Comparison of ENCODE assay signal across 1 cellular context in the genomic region with DNA sequence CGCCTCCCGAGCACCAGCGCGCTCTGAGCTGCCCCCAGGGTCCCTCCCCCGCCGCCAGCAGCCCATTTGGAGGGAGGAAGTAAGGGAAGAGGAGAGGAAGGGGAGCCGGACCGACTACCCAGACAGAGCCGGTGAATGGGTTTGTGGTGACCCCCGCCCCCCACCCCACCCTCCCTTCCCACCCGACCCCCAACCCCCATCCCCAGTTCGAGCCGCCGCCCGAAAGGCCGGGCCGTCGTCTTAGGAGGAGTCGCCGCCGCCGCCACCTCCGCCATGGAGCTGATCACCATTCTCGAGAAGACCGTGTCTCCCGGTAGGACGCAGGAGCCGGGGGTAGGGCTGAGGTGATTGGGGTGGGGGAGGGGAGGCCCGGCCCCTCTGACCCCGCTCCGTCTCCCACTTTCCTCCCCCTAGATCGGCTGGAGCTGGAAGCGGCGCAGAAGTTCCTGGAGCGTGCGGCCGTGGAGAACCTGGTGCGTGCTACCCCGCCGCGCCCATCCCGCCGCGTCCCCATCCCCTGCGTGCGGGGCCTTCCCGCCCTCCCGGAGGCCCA.
A peak's percentile ranks its signal among the peaks of the same experiment; 100 is the strongest.
TF ChIP-seq lines count a peak whose summit lies in the region.

No MANE protein-coding gene starts in this region.

TF ChIP-seq in HepG2, 621 proteins besides CTCF, POLR2A, EP300 and RAD21 (continued from another document):
- peak; percentile 69; the same call in 1 of the 2 replicates for TF ChIP-seq DZIP1 (CRISPR knock-in tag; IDR thresholded peaks at IDR 0.05)
- TF ChIP-seq IKZF4 (CRISPR knock-in tag; IDR thresholded peaks at IDR 0.05; ENCODE audit: borderline replicate concordance, low read depth, not compliant biosample characterization), result peak; percentile 5
- no peak for TF ChIP-seq ZNF792 (CRISPR knock-in tag; IDR thresholded peaks at IDR 0.05)
- peak; percentile 77 for TF ChIP-seq ZFX (CRISPR knock-in tag; IDR thresholded peaks at IDR 0.05; ENCODE audit: low read depth)
- peak; percentile 14; the same call in 1 of the 2 replicates for TF ChIP-seq NRL (CRISPR knock-in tag; IDR thresholded peaks at IDR 0.05; ENCODE audit: borderline replicate concordance)
- TF ChIP-seq, protein P1, sequence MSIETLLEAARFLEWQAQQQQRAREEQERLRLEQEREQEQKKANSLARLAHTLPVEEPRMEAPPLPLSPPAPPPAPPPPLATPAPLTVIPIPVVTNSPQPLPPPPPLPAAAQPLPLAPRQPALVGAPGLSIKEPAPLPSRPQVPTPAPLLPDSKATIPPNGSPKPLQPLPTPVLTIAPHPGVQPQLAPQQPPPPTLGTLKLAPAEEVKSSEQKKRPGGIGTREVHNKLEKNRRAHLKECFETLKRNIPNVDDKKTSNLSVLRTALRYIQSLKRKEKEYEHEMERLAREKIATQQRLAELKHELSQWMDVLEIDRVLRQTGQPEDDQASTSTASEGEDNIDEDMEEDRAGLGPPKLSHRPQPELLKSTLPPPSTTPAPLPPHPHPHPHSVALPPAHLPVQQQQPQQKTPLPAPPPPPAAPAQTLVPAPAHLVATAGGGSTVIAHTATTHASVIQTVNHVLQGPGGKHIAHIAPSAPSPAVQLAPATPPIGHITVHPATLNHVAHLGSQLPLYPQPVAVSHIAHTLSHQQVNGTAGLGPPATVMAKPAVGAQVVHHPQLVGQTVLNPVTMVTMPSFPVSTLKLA (IDR thresholded peaks at IDR 0.05), result no peak
- TF ChIP-seq, protein P2, sequence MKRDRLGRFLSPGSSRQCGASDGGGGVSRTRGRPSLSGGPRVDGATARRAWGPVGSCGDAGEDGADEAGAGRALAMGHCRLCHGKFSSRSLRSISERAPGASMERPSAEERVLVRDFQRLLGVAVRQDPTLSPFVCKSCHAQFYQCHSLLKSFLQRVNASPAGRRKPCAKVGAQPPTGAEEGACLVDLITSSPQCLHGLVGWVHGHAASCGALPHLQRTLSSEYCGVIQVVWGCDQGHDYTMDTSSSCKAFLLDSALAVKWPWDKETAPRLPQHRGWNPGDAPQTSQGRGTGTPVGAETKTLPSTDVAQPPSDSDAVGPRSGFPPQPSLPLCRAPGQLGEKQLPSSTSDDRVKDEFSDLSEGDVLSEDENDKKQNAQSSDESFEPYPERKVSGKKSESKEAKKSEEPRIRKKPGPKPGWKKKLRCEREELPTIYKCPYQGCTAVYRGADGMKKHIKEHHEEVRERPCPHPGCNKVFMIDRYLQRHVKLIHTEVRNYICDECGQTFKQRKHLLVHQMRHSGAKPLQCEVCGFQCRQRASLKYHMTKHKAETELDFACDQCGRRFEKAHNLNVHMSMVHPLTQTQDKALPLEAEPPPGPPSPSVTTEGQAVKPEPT (CRISPR knock-in tag; IDR thresholded peaks at IDR 0.05; ENCODE audit: low read depth), result peak; percentile 5; the same call in 1 of the 2 replicates
- TF ChIP-seq ZHX2 (IDR thresholded peaks at IDR 0.05; ENCODE audit: low read depth), result no peak
- peak; percentile 26 for TF ChIP-seq ZHX2 (CRISPR knock-in tag; IDR thresholded peaks at IDR 0.05; ENCODE audit: borderline replicate concordance)
- TF ChIP-seq HOXA9 (CRISPR knock-in tag; IDR thresholded peaks at IDR 0.05; ENCODE audit: borderline replicate concordance), result 0 out of 2 replicates have a peak, but pooled peaks have one; percentile 14
- 0 out of 2 replicates have a peak, but pooled peaks have one; percentile 17 for TF ChIP-seq WIZ (CRISPR knock-in tag; IDR thresholded peaks at IDR 0.05)
- TF ChIP-seq ZNF326 (CRISPR knock-in tag; IDR thresholded peaks at IDR 0.05; ENCODE audit: borderline replicate concordance), result no peak
- no peak for TF ChIP-seq ZKSCAN5 (CRISPR knock-in tag; IDR thresholded peaks at IDR 0.05)
- TF ChIP-seq EEA1 (CRISPR knock-in tag; IDR thresholded peaks at IDR 0.05; ENCODE audit: borderline replicate concordance), result peak; percentile 28
- TF ChIP-seq SRSF1 (optimal IDR thresholded peaks at IDR 0.05; ENCODE audit: low read depth, low read length), result no peak
- TF ChIP-seq NFIB (CRISPR knock-in tag; IDR thresholded peaks at IDR 0.05; ENCODE audit: borderline replicate concordance), result no peak
